In the genomic region with DNA sequence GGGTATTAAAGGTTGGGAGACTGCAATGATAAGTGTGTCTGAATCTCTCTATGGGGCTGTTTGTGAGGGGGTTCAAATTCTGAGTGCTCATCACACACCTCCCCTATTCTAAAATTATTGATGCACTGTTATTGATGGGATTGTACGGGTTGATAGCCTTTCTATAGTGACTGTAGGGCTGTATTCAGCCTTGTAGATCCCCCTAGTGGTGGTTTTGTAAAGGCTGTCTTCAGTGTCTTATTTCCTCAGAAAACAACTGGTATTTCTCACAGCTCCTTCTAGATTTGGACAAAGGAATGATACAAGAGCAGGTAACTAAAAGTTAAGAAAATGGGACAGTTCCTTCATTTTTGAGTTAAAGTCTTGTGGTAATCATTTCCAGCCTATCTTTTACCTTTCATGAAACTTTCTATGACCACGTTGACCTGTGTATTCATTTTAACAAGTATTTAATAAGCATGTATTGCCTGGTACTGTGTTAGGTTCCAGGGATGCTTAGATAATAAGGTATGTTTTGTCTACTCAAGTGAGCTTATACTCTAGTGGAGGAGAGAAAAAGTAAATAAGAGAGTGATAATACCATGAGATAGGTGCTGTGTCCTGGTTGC, we compare ENCODE assay signal across 9 cellular contexts. TPM values are rescaled to one million over a fixed set of nuclear protein-coding genes. Genes with fewer than 3 reads are reported as not detected.
A peak's percentile ranks its signal among the peaks of the same experiment; 100 is the strongest.
DNase-seq lines count a peak whose midpoint lies in the region; ATAC-seq and TF ChIP-seq lines count a peak whose summit lies in the region.
"Had no signal": no experiment of that assay in that cellular context is flagged by ENCODE, and none has a peak within 500 bp of the region (broad histone marks: within the 10 kb centered on the region; RNA-seq: fewer than 3 reads in every experiment).

No MANE protein-coding gene starts in this region.

- peak; percentile 47 to 82 for TF ChIP-seq CTCF in right atrium auricular region (IDR thresholded peaks at IDR 0.05)

- no peaks in the 10 kb centered on the region for H3K9me3 ChIP-seq in right atrium auricular region

- peaks cover 20% of the 10 kb centered on the region for H3K36me3 Mint-ChIP-seq in activated T-helper 1 cell treated with anti-CD3 and anti-CD28 coated beads, Interleukin-12 subunit alpha, Interleukin-12 subunit beta, Interleukin-2, Interleukin-4 antibody, amounts not matched to agents 30 ng/mL and 10 ng/mL and 1 ng/mL, durations not matched to agents 14 hours and 24 hours and 36 hours (ENCODE audit: low read depth)
- peaks cover 88% of the 10 kb centered on the region for H3K36me3 Mint-ChIP-seq in stimulated activated effector memory CD8-positive, alpha-beta T cell treated with anti-CD3 and anti-CD28 coated beads, Interleukin-12 subunit alpha, Interleukin-12 subunit beta, amount 100 ng/mL, for 72 hours

- no peak overlapping the region for H3K4me3 Mint-ChIP-seq in activated T-helper 1 cell treated with anti-CD3 and anti-CD28 coated beads, Interleukin-12 subunit alpha, Interleukin-12 subunit beta, Interleukin-2, Interleukin-4 antibody, amounts not matched to agents 30 ng/mL and 10 ng/mL and 1 ng/mL, durations not matched to agents 14 hours and 24 hours and 36 hours
- H3K4me3 Mint-ChIP-seq in stimulated activated effector memory CD8-positive, alpha-beta T cell treated with anti-CD3 and anti-CD28 coated beads, Interleukin-12 subunit alpha, Interleukin-12 subunit beta, amount 100 ng/mL, for 72 hours: no peak overlapping the region

- peaks cover 0 to 4% of the 10 kb centered on the region in 2 donors for H3K4me1 ChIP-seq in right atrium auricular region

- H3K4me3 ChIP-seq in right atrium auricular region: no peak overlapping the region
- H3K4me3 ChIP-seq: SK-N-MC had no signal

- intact Hi-C loops in activated T-helper 1 cell treated with anti-CD3 and anti-CD28 coated beads, Interleukin-12 subunit alpha, Interleukin-12 subunit beta, Interleukin-2, Interleukin-4 antibody, amounts not matched to agents 30 ng/mL and 10 ng/mL and 1 ng/mL, durations not matched to agents 14 hours and 24 hours and 36 hours (cut with micrococcal nuclease): loop anchor here (1.0 to 5.0 kb wide), 5 partner anchors 21 to 231 kb away; partner anchors contain the start of genes ELAC1, MEX3C, MRO and SMAD4

- H3K27me3 ChIP-seq in right atrium auricular region: no peaks in the 10 kb centered on the region

- ATAC-seq in GM18511 (IDR thresholded peaks at IDR 0.05; ENCODE audit: unreplicated experiment): peak; percentile 91
- ATAC-seq in HG03025 (IDR thresholded peaks at IDR 0.05; ENCODE audit: low FRiP score, unreplicated experiment): peak; percentile 72
- ATAC-seq in stimulated activated effector memory CD8-positive, alpha-beta T cell treated with anti-CD3 and anti-CD28 coated beads, Interleukin-12 subunit alpha, Interleukin-12 subunit beta, amount 100 ng/mL, for 72 hours: peak; percentile 89

- no peaks in the 10 kb centered on the region for H3K27me3 Mint-ChIP-seq in activated T-helper 1 cell treated with anti-CD3 and anti-CD28 coated beads, Interleukin-12 subunit alpha, Interleukin-12 subunit beta, Interleukin-2, Interleukin-4 antibody, amounts not matched to agents 30 ng/mL and 10 ng/mL and 1 ng/mL, durations not matched to agents 14 hours and 24 hours and 36 hours (ENCODE audit: insufficient read depth)

- peaks cover 39% of the 10 kb centered on the region for H3K4me1 Mint-ChIP-seq in activated T-helper 1 cell treated with anti-CD3 and anti-CD28 coated beads, Interleukin-12 subunit alpha, Interleukin-12 subunit beta, Interleukin-2, Interleukin-4 antibody, amounts not matched to agents 30 ng/mL and 10 ng/mL and 1 ng/mL, durations not matched to agents 14 hours and 24 hours and 36 hours (ENCODE audit: low read depth)
- H3K4me1 Mint-ChIP-seq in stimulated activated effector memory CD8-positive, alpha-beta T cell treated with anti-CD3 and anti-CD28 coated beads, Interleukin-12 subunit alpha, Interleukin-12 subunit beta, amount 100 ng/mL, for 72 hours: peaks cover 21% of the 10 kb centered on the region

- no peaks in the 10 kb centered on the region for H3K9me3 Mint-ChIP-seq in activated T-helper 1 cell treated with anti-CD3 and anti-CD28 coated beads, Interleukin-12 subunit alpha, Interleukin-12 subunit beta, Interleukin-2, Interleukin-4 antibody, amounts not matched to agents 30 ng/mL and 10 ng/mL and 1 ng/mL, durations not matched to agents 14 hours and 24 hours and 36 hours
- no peaks in the 10 kb centered on the region for H3K9me3 Mint-ChIP-seq in stimulated activated effector memory CD8-positive, alpha-beta T cell treated with anti-CD3 and anti-CD28 coated beads, Interleukin-12 subunit alpha, Interleukin-12 subunit beta, amount 100 ng/mL, for 72 hours

- H3K27ac ChIP-seq in right atrium auricular region: no peak overlapping the region
- H3K27ac ChIP-seq: SK-N-MC had no signal

- peak; percentile 70 for DNase-seq in CD1c-positive myeloid dendritic cell (ENCODE audit: extremely low spot score)
- DNase-seq in NCI-H2196 treated with DMSO at 0.1 percent for 48 hours (lab: John Stamatoyannopoulos, UW; ENCODE audit: unreplicated experiment): peak; percentile 18
- DNase-seq in activated T-helper 1 cell treated with anti-CD3 and anti-CD28 coated beads, Interleukin-12 subunit alpha, Interleukin-12 subunit beta, Interleukin-2, Interleukin-4 antibody, amounts not matched to agents 30 ng/mL and 10 ng/mL and 1 ng/mL, durations not matched to agents 14 hours and 24 hours and 36 hours (ENCODE audit: low spot score): no peak
- DNase-seq in right atrium auricular region (ENCODE audit: low spot score): no peak
- no peak for DNase-seq in stimulated activated effector memory CD8-positive, alpha-beta T cell treated with anti-CD3 and anti-CD28 coated beads, Interleukin-12 subunit alpha, Interleukin-12 subunit beta, amount 100 ng/mL, for 72 hours (ENCODE audit: low spot score in 2 of 2)
- no peak for DNase-seq in mesenteric fat pad (ENCODE audit: low spot score)

- peaks cover 40% of the 10 kb centered on the region for H3K36me3 ChIP-seq in right atrium auricular region

- peak overlapping the region; percentile 16 for H3K27ac Mint-ChIP-seq in activated T-helper 1 cell treated with anti-CD3 and anti-CD28 coated beads, Interleukin-12 subunit alpha, Interleukin-12 subunit beta, Interleukin-2, Interleukin-4 antibody, amounts not matched to agents 30 ng/mL and 10 ng/mL and 1 ng/mL, durations not matched to agents 14 hours and 24 hours and 36 hours
- H3K27ac Mint-ChIP-seq in stimulated activated effector memory CD8-positive, alpha-beta T cell treated with anti-CD3 and anti-CD28 coated beads, Interleukin-12 subunit alpha, Interleukin-12 subunit beta, amount 100 ng/mL, for 72 hours: peak overlapping the region; percentile 10

RNA-seq across cellular contexts. Expression of gene SMAD4, which starts 21.2 kb away (rescaled TPM):
- 84.4 and 88.7 TPM in 2 replicates for total RNA-seq in activated T-helper 1 cell treated with anti-CD3 and anti-CD28 coated beads, Interleukin-12 subunit alpha, Interleukin-12 subunit beta, Interleukin-2, Interleukin-4 antibody, amounts not matched to agents 30 ng/mL and 10 ng/mL and 1 ng/mL, durations not matched to agents 14 hours and 24 hours and 36 hours
- total RNA-seq in right atrium auricular region (100 to 1,000 TPM in 1 of 2 donors, 10 to 100 TPM in 1; 57.5 to 102 TPM), mesenteric fat pad (87.0 TPM)

Comparison
In these comparisons a context has a peak if more than half of its experiments do, and no peak if none do; other contexts are left out.
1. DNase-seq: peak in CD1c-positive myeloid dendritic cell (single experiment) and NCI-H2196 treated with DMSO at 0.1 percent for 48 hours (single experiment); none in activated T-helper 1 cell treated with anti-CD3 and anti-CD28 coated beads, Interleukin-12 subunit alpha, Interleukin-12 subunit beta, Interleukin-2, Interleukin-4 antibody, amounts not matched to agents 30 ng/mL and 10 ng/mL and 1 ng/mL, durations not matched to agents 14 hours and 24 hours and 36 hours (single experiment), right atrium auricular region (single experiment), stimulated activated effector memory CD8-positive, alpha-beta T cell treated with anti-CD3 and anti-CD28 coated beads, Interleukin-12 subunit alpha, Interleukin-12 subunit beta, amount 100 ng/mL, for 72 hours (0 of 2) and mesenteric fat pad (single experiment).
2. Peak in every context shown above with its lines, with median percentiles within 50 percentile points of each other: ATAC-seq.